ENCODE assay signal across 8 cellular contexts in the genomic region with DNA sequence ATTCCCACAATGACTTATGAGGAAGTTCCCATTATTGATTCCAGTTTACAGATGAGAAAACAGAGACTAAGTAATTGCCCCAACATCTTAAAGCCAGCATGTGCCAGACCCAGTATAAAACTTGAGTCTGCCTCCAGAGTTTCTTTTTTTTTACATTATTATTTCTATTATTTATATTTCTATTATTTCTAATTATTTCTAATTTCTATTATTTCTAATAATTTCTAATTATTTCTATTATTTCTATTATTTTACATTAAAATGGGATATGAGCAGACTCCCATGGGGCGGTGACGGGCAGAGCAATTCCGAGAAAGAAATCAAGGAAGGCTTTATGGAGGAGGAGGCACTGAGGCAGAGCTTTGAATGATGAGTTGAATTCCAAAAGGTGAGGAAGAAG. TPM values are rescaled to one million over a fixed set of nuclear protein-coding genes. Genes with fewer than 3 reads are reported as not detected.
"Had no signal": no experiment of that assay in that cellular context is flagged by ENCODE, and none has a peak within 500 bp of the region (broad histone marks: within the 10 kb centered on the region; RNA-seq: fewer than 3 reads in every experiment).

No MANE protein-coding gene starts in this region.

- FAIRE-seq: H1, H54, HepG2 had no signal

- H3K4me2 ChIP-seq: GM23338 had no signal

- ATAC-seq: GM23338, HepG2 had no signal

- H3K4me1 Mint-ChIP-seq: GM23338, H9 had no signal

- H3K27ac ChIP-seq: HL-60 had no signal

- H3K4me3 ChIP-seq: GM23338 had no signal

- H3K27ac Mint-ChIP-seq: GM23338, H9 had no signal

- DNase-seq: H9, HCEC 1CT, KBM-7 had no signal

- H3K9me3 Mint-ChIP-seq: GM23338, H9 had no signal

- H3K4me3 Mint-ChIP-seq: GM23338, H9 had no signal

RNA-seq across cellular contexts. Expression of a gene that starts 54.4 kb away (rescaled TPM):
- total RNA-seq: HepG2 had no signal
